ENCODE assay signal across 18 cellular contexts in the genomic region with DNA sequence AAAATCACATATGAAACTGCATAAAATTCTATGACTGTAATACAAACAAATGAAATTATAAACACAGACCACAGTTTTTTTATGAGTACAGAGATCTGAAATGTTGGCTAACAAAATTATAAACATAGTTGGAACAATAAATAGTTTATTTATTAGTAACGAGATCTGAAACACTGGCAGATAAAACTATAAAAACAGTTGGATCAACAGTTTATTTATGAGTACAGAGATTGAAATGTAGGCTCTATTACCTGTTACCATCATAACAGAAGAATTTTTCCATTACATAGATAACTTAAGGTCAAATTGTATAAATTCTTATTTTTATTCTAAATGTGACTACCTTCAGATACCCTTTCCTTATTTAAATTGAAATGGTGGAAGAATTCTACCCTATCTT. TPM values are rescaled to one million over a fixed set of nuclear protein-coding genes. Genes with fewer than 3 reads are reported as not detected.
DNase-seq lines count a peak whose midpoint lies in the region; ATAC-seq and TF ChIP-seq lines count a peak whose summit lies in the region.
"Had no signal": no experiment of that assay in that cellular context is flagged by ENCODE, and none has a peak within 500 bp of the region (broad histone marks: within the 10 kb centered on the region; RNA-seq: fewer than 3 reads in every experiment).

No MANE protein-coding gene starts in this region.

- BruUV-seq in PC-3 (replicated peaks; lab: Mats Ljungman, UMichigan) = no TSS peak

- peaks cover 85% of the 10 kb centered on the region for H3K79me2 ChIP-seq in PC-3 (ENCODE audit: low read length)

- no peak overlapping the region for H3K4me2 ChIP-seq in PC-3 (ENCODE audit: low read length)

- H3K27ac Mint-ChIP-seq in CD8-positive, alpha-beta memory T cell = no peak overlapping the region
- H3K27ac Mint-ChIP-seq: CD4-positive, alpha-beta T cell; H9 had no signal

- no peaks in the 10 kb centered on the region for H3K27me3 ChIP-seq in PC-3 (ENCODE audit: low read length)
- no peaks in the 10 kb centered on the region for H3K27me3 ChIP-seq in CD8-positive, alpha-beta memory T cell (ENCODE audit: insufficient read depth, low read length, poor library complexity, severe bottlenecking)
- H3K27me3 ChIP-seq: BE2C had no signal

- POLR2A ChIA-PET in PC-3 (lab: Charles Lee; ENCODE audit: unreplicated experiment) = no interaction called here
- POLR2A ChIA-PET in CD8-positive, alpha-beta memory T cell (lab: Charles Lee) = no interaction called here

- H2AFZ ChIP-seq in PC-3 (ENCODE audit: low read length) = no peak overlapping the region

- no peaks in the 10 kb centered on the region for H3K9me2 ChIP-seq in PC-3 (replicated peaks; ENCODE audit: low read length)

- H3K9me3 Mint-ChIP-seq in CD8-positive, alpha-beta memory T cell = no peaks in the 10 kb centered on the region
- H3K9me3 Mint-ChIP-seq: CD4-positive, alpha-beta T cell; H9 had no signal

- H3K4me1 Mint-ChIP-seq in CD8-positive, alpha-beta memory T cell = peaks cover 25 to 62% (median 56%) of the 10 kb centered on the region in 3 donors
- H3K4me1 Mint-ChIP-seq: H9 had no signal

- TF ChIP-seq CTCF in 22Rv1 (IDR thresholded peaks at IDR 0.05) = no peak
- no peak for TF ChIP-seq CTCF in LNCaP clone FGC (IDR thresholded peaks at IDR 0.05; ENCODE audit: control insufficient read depth, extremely low read depth, insufficient read depth)
- TF ChIP-seq CTCF in PC-3 (conservative IDR thresholded peaks at IDR 0.05; ENCODE audit: low read depth, low read length) = no peak

- no peak overlapping the region for H3K4me3 Mint-ChIP-seq in CD8-positive, alpha-beta memory T cell
- H3K4me3 Mint-ChIP-seq: CD4-positive, alpha-beta T cell; H9 had no signal

- ATAC-seq in PC-3 = peak; percentile 65

- intact Hi-C loops in PC-3 (cut with micrococcal nuclease) = no loop called here
- intact Hi-C loops in posterior cingulate gyrus (cut with DNase I) = no loop called here

- DNase-seq in HCEC 1CT (peak; percentile 20), LNCaP clone FGC (ENCODE audit: low read depth) (peak; percentile 47), PC-3 (peak; percentile 22), NCI-H1436 (lab: John Stamatoyannopoulos, UW) (no peak), posterior cingulate gyrus (no peak)
- no peak for DNase-seq in activated CD4-positive, alpha-beta T cell treated with anti-CD3 and anti-CD28 coated beads for 1 hour
- DNase-seq in CD8-positive, alpha-beta memory T cell = no peak
- DNase-seq: BE2C; C1 segment of cervical spinal cord; CD4-positive, alpha-beta T cell; DMS153; DMS79; GF-D8; GOT3; H9 had no signal

- H3K9ac ChIP-seq in PC-3 (ENCODE audit: low read length) = no peak overlapping the region

- H3K4me1 ChIP-seq in PC-3 (ENCODE audit: insufficient read depth, low read length) = peaks cover 5% of the 10 kb centered on the region; the same call in 1 of the 2 replicates
- H3K4me1 ChIP-seq in CD8-positive, alpha-beta memory T cell (ENCODE audit: insufficient read depth, low read length) = no peaks in the 10 kb centered on the region
- H3K4me1 ChIP-seq: BE2C had no signal

- no peaks in the 10 kb centered on the region; the same call in 1 of the 2 replicates for H3K36me3 ChIP-seq in PC-3 (ENCODE audit: low read depth, low read length)
- no peaks in the 10 kb centered on the region for H3K36me3 ChIP-seq in CD8-positive, alpha-beta memory T cell (ENCODE audit: insufficient read depth, low read length)
- H3K36me3 ChIP-seq: BE2C had no signal

- H4K20me1 ChIP-seq in PC-3 (ENCODE audit: low read length) = 0 out of 2 replicates have a peak, but pooled peaks cover 3% of the 10 kb centered on the region

- H3F3A ChIP-seq in PC-3 (ENCODE audit: low read length, unreplicated experiment) = no peaks in the 10 kb centered on the region

- peaks cover 0 to 25% (median 6%) of the 10 kb centered on the region in 3 donors for H3K36me3 Mint-ChIP-seq in CD8-positive, alpha-beta memory T cell

- peak overlapping the region; percentile 29 for H3K27ac ChIP-seq in 22Rv1
- H3K27ac ChIP-seq in PC-3 (ENCODE audit: low read length) = peak overlapping the region; percentile 11; the same call in 1 of the 2 replicates
- no peak overlapping the region for H3K27ac ChIP-seq in CD8-positive, alpha-beta memory T cell (ENCODE audit: low read depth, low read length)
- H3K27ac ChIP-seq: HL-60 had no signal

- H3K4me3 ChIP-seq in LNCaP clone FGC (ENCODE audit: low read depth, low read length) (no peak overlapping the region), PC-3 (ENCODE audit: low read length) (no peak overlapping the region)
- H3K4me3 ChIP-seq in CD8-positive, alpha-beta memory T cell (ENCODE audit: low read length) = no peak overlapping the region
- H3K4me3 ChIP-seq: K562 had no signal

- H3K27me3 Mint-ChIP-seq in CD8-positive, alpha-beta memory T cell = no peaks in the 10 kb centered on the region
- H3K27me3 Mint-ChIP-seq: CD4-positive, alpha-beta T cell had no signal

- CTCF ChIA-PET in PC-3 (lab: Charles Lee) = no interaction called here
- CTCF ChIA-PET in CD8-positive, alpha-beta memory T cell (lab: Charles Lee) = no interaction called here

- H3K9me3 ChIP-seq in PC-3 (ENCODE audit: low read length) = no peaks in the 10 kb centered on the region
- H3K9me3 ChIP-seq in CD8-positive, alpha-beta memory T cell (ENCODE audit: low read length) = no peaks in the 10 kb centered on the region
- H3K9me3 ChIP-seq: BE2C had no signal

RNA-seq across cellular contexts. Expression of a gene that starts 14.5 kb away (rescaled TPM):
- total RNA-seq in PC-3 (2014; rRNA removed) = 17.1 and 17.3 TPM in 2 replicates
- total RNA-seq in CD8-positive, alpha-beta memory T cell = 10 to 100 TPM; 31.5 to 34.6 TPM
- 6.0 TPM for polyA plus RNA-seq in CD8-positive, alpha-beta memory T cell

Comparison
In these comparisons a context has a peak if more than half of its experiments do, and no peak if none do; other contexts are left out.
1. DNase-seq: peak in HCEC 1CT (single experiment), LNCaP clone FGC (single experiment) and PC-3 (single experiment); none in activated CD4-positive, alpha-beta T cell treated with anti-CD3 and anti-CD28 coated beads for 1 hour (single experiment), NCI-H1436 (single experiment), posterior cingulate gyrus (0 of 10) and CD8-positive, alpha-beta memory T cell (0 of 5).